18 cellular contexts compared by ENCODE assay signal in the genomic region with DNA sequence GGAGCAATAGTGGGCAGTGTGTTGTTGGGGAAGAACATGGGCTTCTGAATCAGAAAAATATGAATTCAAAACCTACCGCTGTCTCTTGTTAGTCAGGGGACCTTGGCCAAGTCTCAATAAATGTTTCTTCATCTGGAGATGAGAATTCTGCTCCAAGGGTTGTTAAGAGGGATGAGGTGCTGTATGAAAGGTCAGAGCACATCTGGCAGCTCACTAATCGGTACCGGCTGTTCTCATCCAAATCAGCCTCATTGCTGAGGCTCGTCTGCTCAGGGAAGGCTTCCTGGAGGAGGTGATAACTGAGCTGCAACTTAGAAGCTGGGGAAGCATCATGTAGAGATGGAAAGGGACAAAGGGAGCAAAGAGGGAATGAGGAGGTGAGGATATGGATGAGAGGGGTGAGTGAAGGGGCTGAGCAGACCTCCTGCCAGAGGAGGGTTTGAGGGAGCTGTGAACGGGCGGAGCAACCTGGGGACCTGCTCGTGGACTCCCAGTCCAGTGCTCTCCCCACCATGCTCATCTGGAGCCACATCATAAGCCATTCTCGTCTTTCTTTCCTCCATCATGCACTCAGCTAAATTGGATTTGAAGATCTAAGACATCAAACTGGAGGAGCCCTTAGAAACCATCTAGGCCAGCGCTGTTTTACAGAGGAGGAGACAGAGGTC. TPM values are rescaled to one million over a fixed set of nuclear protein-coding genes. Genes with fewer than 3 reads are reported as not detected.
DNase-seq lines count a peak whose midpoint lies in the region; ATAC-seq and TF ChIP-seq lines count a peak whose summit lies in the region.
"Had no signal": no experiment of that assay in that cellular context is flagged by ENCODE, and none has a peak within 500 bp of the region (broad histone marks: within the 10 kb centered on the region; RNA-seq: fewer than 3 reads in every experiment).

No MANE protein-coding gene starts in this region.

- peak overlapping the region; percentile 80 to 89 for H3K27ac ChIP-seq in uterus

- no peak for ATAC-seq in activated T-helper 17 cell treated with anti-CD3 and anti-CD28 coated beads, Interleukin-2, amount 50 U/mL, for 72 hours (replicated peaks)
- ATAC-seq in T-helper 17 cell: no peak
- no peak for ATAC-seq in Right ventricle myocardium superior (ENCODE audit: poor library complexity)
- ATAC-seq: SK-N-SH treated with all-trans-retinoic acid at 6 μM for 48 hours had no signal

- H3K4me1 ChIP-seq in Caco-2: 0 out of 2 replicates have a peak, but pooled peaks cover 14% of the 10 kb centered on the region
- peaks cover 0 to 6% of the 10 kb centered on the region in 2 donors for H3K4me1 ChIP-seq in uterus

- CTCF ChIA-PET in Caco-2 (lab: Charles Lee): interaction anchor here (2.1 to 4.0 kb wide), 2 partner anchors 101 to 163 kb away, joined by 19 to 43 read pairs; no protein-coding TSS in a partner anchor

- no TSS peak for BruUV-seq in Caco-2 (replicated peaks; lab: Mats Ljungman, UMichigan)

- H3K36me3 ChIP-seq in Caco-2 (ENCODE audit: control insufficient read depth, insufficient read depth, low read length) (no peaks in the 10 kb centered on the region), uterus (no peaks in the 10 kb centered on the region)

- H3K27me3 ChIP-seq in Caco-2 (replicated peaks; ENCODE audit: control insufficient read depth, insufficient read depth, low read length) (no peaks in the 10 kb centered on the region), uterus (no peaks in the 10 kb centered on the region)

- TF ChIP-seq POLR2A in uterus (IDR thresholded peaks at IDR 0.05): no peak

- no peaks in the 10 kb centered on the region for H3K27me3 Mint-ChIP-seq in Caco-2 (ENCODE audit: insufficient read depth, unreplicated experiment)
- H3K27me3 Mint-ChIP-seq in activated T-helper 17 cell treated with anti-CD3 and anti-CD28 coated beads, Interleukin-2, amount 50 U/mL, for 72 hours: peaks cover 12% of the 10 kb centered on the region
- no peaks in the 10 kb centered on the region for H3K27me3 Mint-ChIP-seq in progenitor cell of endocrine pancreas
- H3K27me3 Mint-ChIP-seq in T-helper 17 cell: peaks cover 41% of the 10 kb centered on the region
- H3K27me3 Mint-ChIP-seq: CD4-positive, CD25-positive, alpha-beta regulatory T cell had no signal

- no peak overlapping the region for H3K4me3 Mint-ChIP-seq in Caco-2 (ENCODE audit: unreplicated experiment)
- no peak overlapping the region for H3K4me3 Mint-ChIP-seq in activated T-helper 17 cell treated with anti-CD3 and anti-CD28 coated beads, Interleukin-2, amount 50 U/mL, for 72 hours
- no peak overlapping the region for H3K4me3 Mint-ChIP-seq in progenitor cell of endocrine pancreas (ENCODE audit: low read depth)
- H3K4me3 Mint-ChIP-seq in T-helper 17 cell: no peak overlapping the region
- H3K4me3 Mint-ChIP-seq: CD4-positive, CD25-positive, alpha-beta regulatory T cell; H9 had no signal

- H3K9me3 Mint-ChIP-seq in Caco-2 (ENCODE audit: unreplicated experiment): no peaks in the 10 kb centered on the region
- no peaks in the 10 kb centered on the region for H3K9me3 Mint-ChIP-seq in activated T-helper 17 cell treated with anti-CD3 and anti-CD28 coated beads, Interleukin-2, amount 50 U/mL, for 72 hours
- no peaks in the 10 kb centered on the region for H3K9me3 Mint-ChIP-seq in progenitor cell of endocrine pancreas (ENCODE audit: low read depth)
- H3K9me3 Mint-ChIP-seq: CD4-positive, CD25-positive, alpha-beta regulatory T cell; H9 had no signal

- POLR2A ChIA-PET in Caco-2 (lab: Charles Lee): interaction anchor here (0.5 kb wide), 1 partner anchor 11 kb away, joined by 4 read pairs; no protein-coding TSS in a partner anchor

- H3K36me3 Mint-ChIP-seq in Caco-2 (ENCODE audit: insufficient read depth, unreplicated experiment) (no peaks in the 10 kb centered on the region), progenitor cell of endocrine pancreas (ENCODE audit: insufficient read depth) (peaks cover 10% of the 10 kb centered on the region), T-helper 17 cell (ENCODE audit: low read depth) (no peaks in the 10 kb centered on the region)
- no peaks in the 10 kb centered on the region for H3K36me3 Mint-ChIP-seq in activated T-helper 17 cell treated with anti-CD3 and anti-CD28 coated beads, Interleukin-2, amount 50 U/mL, for 72 hours (ENCODE audit: low read depth)
- H3K36me3 Mint-ChIP-seq: CD4-positive, CD25-positive, alpha-beta regulatory T cell had no signal

- H3K4me1 Mint-ChIP-seq in Caco-2 (ENCODE audit: low read depth, unreplicated experiment): no peaks in the 10 kb centered on the region
- no peaks in the 10 kb centered on the region for H3K4me1 Mint-ChIP-seq in activated T-helper 17 cell treated with anti-CD3 and anti-CD28 coated beads, Interleukin-2, amount 50 U/mL, for 72 hours
- H3K4me1 Mint-ChIP-seq in progenitor cell of endocrine pancreas (ENCODE audit: low read depth): peaks cover 7% of the 10 kb centered on the region
- H3K4me1 Mint-ChIP-seq in T-helper 17 cell: peaks cover 3% of the 10 kb centered on the region

- intact Hi-C loops in Caco-2 (cut with micrococcal nuclease; ENCODE audit: unreplicated experiment): loop anchor here (5.0 to 10.0 kb wide), 2 partner anchors 84 to 346 kb away; no protein-coding TSS in a partner anchor
- intact Hi-C loops in uterus (cut with DNase I; ENCODE audit: low total_unique reads): loop anchor here (10.0 kb wide), 1 partner anchor 426 kb away; a partner anchor contains a TSS
- intact Hi-C loops in Right ventricle myocardium superior (cut with DNase I): no loop called here

- H3K4me3 ChIP-seq in Caco-2 (ENCODE audit: low read depth, low read length) (no peak overlapping the region), uterus (no peak overlapping the region)

- no peak for DNase-seq in Caco-2
- DNase-seq in progenitor cell of endocrine pancreas (ENCODE audit: low spot score, unreplicated experiment): no peak
- DNase-seq in uterus: peak; percentile 51 to 60
- no peak for DNase-seq in GM03348 (ENCODE audit: low spot score)
- DNase-seq in T-helper 17 cell: no peak
- no peak for DNase-seq in Right ventricle myocardium superior
- DNase-seq: ACHN; AML-193; CD4-positive, CD25-positive, alpha-beta regulatory T cell; COR-L47; H9; KBM-7; NCI-H1694 treated with DMSO at 0.1 percent for 48 hours; NCI-H510A; NCI-H774; SHP77 treated with DMSO at 0.1 percent for 48 hours had no signal

- H3K9me3 ChIP-seq in Caco-2: no peaks in the 10 kb centered on the region
- no peaks in the 10 kb centered on the region for H3K9me3 ChIP-seq in uterus
- H3K9me3 ChIP-seq in T-helper 17 cell (ENCODE audit: control insufficient read depth, low read length, poor library complexity, severe bottlenecking): no peaks in the 10 kb centered on the region

- TF ChIP-seq CTCF in Caco-2 (IDR thresholded peaks at IDR 0.05; ENCODE audit: insufficient read depth in 1 of 2, low read depth in 1 of 2, low read length in 1 of 2, severe bottlenecking in 1 of 2, unreplicated experiment in 1 of 2): no peak
- no peak for TF ChIP-seq CTCF in progenitor cell of endocrine pancreas (IDR thresholded peaks at IDR 0.05; ENCODE audit: unreplicated experiment)
- no peak for TF ChIP-seq CTCF in uterus (IDR thresholded peaks at IDR 0.05)

- peak overlapping the region; percentile 17 for H3K27ac Mint-ChIP-seq in Caco-2 (ENCODE audit: unreplicated experiment)
- H3K27ac Mint-ChIP-seq in activated T-helper 17 cell treated with anti-CD3 and anti-CD28 coated beads, Interleukin-2, amount 50 U/mL, for 72 hours: peak overlapping the region; percentile 26
- H3K27ac Mint-ChIP-seq in progenitor cell of endocrine pancreas: peak overlapping the region; percentile 6
- no peak overlapping the region for H3K27ac Mint-ChIP-seq in T-helper 17 cell
- H3K27ac Mint-ChIP-seq: CD4-positive, CD25-positive, alpha-beta regulatory T cell had no signal

RNA-seq across cellular contexts. Expression of a gene that starts 47.4 kb away (rescaled TPM):
- 2.2 and 2.4 TPM in 2 replicates for total RNA-seq in Caco-2 (2022)
- 1 to 10 TPM in 1 of 2 donors, under 1 TPM in 1; 0.95 to 1.0 TPM for total RNA-seq in activated T-helper 17 cell treated with anti-CD3 and anti-CD28 coated beads, Interleukin-2, amount 50 U/mL, for 72 hours
- 78.8 and 82.5 TPM in 2 replicates for total RNA-seq in progenitor cell of endocrine pancreas
- 100 to 1,000 TPM in 2 of 4 donors, 10 to 100 TPM in 2; 20.3 to 166 (median 78.8) TPM for total RNA-seq in uterus
- total RNA-seq in T-helper 17 cell: 1 to 10 TPM in 1 of 2 donors, under 1 TPM in 1; 0.15 to 1.1 TPM
- total RNA-seq in Right ventricle myocardium superior: 9.0 TPM

Comparison
In these comparisons a context has a peak if more than half of its experiments do, and no peak if none do; other contexts are left out.
1. DNase-seq: peak in uterus (2 of 2); none in Caco-2 (0 of 2), progenitor cell of endocrine pancreas (single experiment), GM03348 (single experiment), T-helper 17 cell (0 of 3) and Right ventricle myocardium superior (single experiment).